Comparison of ENCODE assay signal across 8 cellular contexts in genomic region chr20:63498950-63499332, GRCh38. TPM values are rescaled to one million over a fixed set of nuclear protein-coding genes. Genes with fewer than 3 reads are reported as not detected.
DNase-seq lines count a peak whose midpoint lies in the region; ATAC-seq and TF ChIP-seq lines count a peak whose summit lies in the region.

Gene EEF1A2 (minus strand): TSS chr20:63499083. CDS start chr20:63497763, 1,320 bp downstream.

- H3K4me3 Mint-ChIP-seq in CD8-positive, alpha-beta T cell = peak within 1 kb of the TSS; percentile 26
- H3K4me3 Mint-ChIP-seq in activated T-cell treated with anti-CD3 and anti-CD28 coated beads, Interleukin-2, amount 50 U/mL, for 24 hours = no peak within 1 kb of the TSS

- peaks cover 5% of the 10 kb centered on the region for H3K4me1 Mint-ChIP-seq in CD8-positive, alpha-beta T cell (ENCODE audit: low read depth)
- peaks cover 5% of the 10 kb centered on the region for H3K4me1 Mint-ChIP-seq in activated T-cell treated with anti-CD3 and anti-CD28 coated beads, Interleukin-2, amount 50 U/mL, for 24 hours (ENCODE audit: low read depth)

- H3K9ac ChIP-seq in IMR-90 (ENCODE audit: low read depth, low read length) = no peak within 1 kb of the TSS

- H3K79me1 ChIP-seq in IMR-90 (ENCODE audit: low read depth in 1 of 2, low read length in 2 of 2) = no peaks in the 10 kb centered on the region

- no peak within 1 kb of the TSS for H3K23ac ChIP-seq in IMR-90 (ENCODE audit: low read depth, low read length)

- no peak within 1 kb of the TSS for H3K14ac ChIP-seq in IMR-90 (replicated peaks; ENCODE audit: low read depth, low read length)

- H2AFZ ChIP-seq in IMR-90 (replicated peaks; ENCODE audit: low read length, poor library complexity) = peak within 1 kb of the TSS; percentile 84

- POLR2A ChIA-PET in CD8-positive, alpha-beta T cell (lab: Charles Lee) = no interaction called here
- POLR2A ChIA-PET in IMR-90 (lab: Charles Lee; ENCODE audit: unreplicated experiment) = no interaction called here

- peaks cover 9% of the 10 kb centered on the region for H3K27me3 ChIP-seq in CD8-positive, alpha-beta T cell (ENCODE audit: insufficient read depth, low read length)
- H3K27me3 ChIP-seq in IMR-90 (ENCODE audit: control insufficient read depth, insufficient read depth, low read length) = peaks cover 32% of the 10 kb centered on the region

- H2BK20ac ChIP-seq in IMR-90 (ENCODE audit: low read depth, low read length) = no peak within 1 kb of the TSS

- H3K4ac ChIP-seq in IMR-90 (ENCODE audit: low read depth, low read length) = no peak within 1 kb of the TSS

- H3K27ac ChIP-seq in CD8-positive, alpha-beta T cell (ENCODE audit: low read depth, low read length) = no peak within 1 kb of the TSS
- H3K27ac ChIP-seq in IMR-90 (ENCODE audit: insufficient read depth, low read length) = no peak within 1 kb of the TSS

- TF ChIP-seq RAD21 in IMR-90 (IDR thresholded peaks at IDR 0.05; ENCODE audit: low read length) = no peak

- WGBS in IMR-90 (ENCODE audit: extremely low coverage in 2 of 2, insufficient read length in 1 of 2), 2 experiments = 0% methylated on average over 5 of the region's 58 CpGs; no CpG with 5 or more reads in 1 of the 2 experiments

- peaks cover 4% of the 10 kb centered on the region for H4K20me1 ChIP-seq in IMR-90 (ENCODE audit: insufficient read depth, low read length)

- no peaks in the 10 kb centered on the region for H3K36me3 ChIP-seq in CD8-positive, alpha-beta T cell (ENCODE audit: insufficient read depth, low read length)
- H3K36me3 ChIP-seq in IMR-90 (ENCODE audit: control insufficient read depth, insufficient read depth, low read length) = no peaks in the 10 kb centered on the region

- no peak within 1 kb of the TSS for H3K4me3 ChIP-seq in CD8-positive, alpha-beta T cell (ENCODE audit: low read depth, low read length)
- H3K4me3 ChIP-seq in IMR-90 (ENCODE audit: insufficient read depth, low read depth, low read length) (peak within 1 kb of the TSS; percentile 26), retinal pigment epithelial cell (ENCODE audit: low read length) (peak within 1 kb of the TSS; percentile 39)

- H3K27me3 Mint-ChIP-seq in CD8-positive, alpha-beta T cell (ENCODE audit: low read depth) = peaks cover 13% of the 10 kb centered on the region
- H3K27me3 Mint-ChIP-seq in activated T-cell treated with anti-CD3 and anti-CD28 coated beads, Interleukin-2, amount 50 U/mL, for 24 hours = peaks cover 30% of the 10 kb centered on the region

- H3K4me1 ChIP-seq in CD8-positive, alpha-beta T cell (ENCODE audit: insufficient read depth, low read length) = peaks cover 16% of the 10 kb centered on the region
- 0 out of 2 replicates have a peak, but pooled peaks cover 3% of the 10 kb centered on the region for H3K4me1 ChIP-seq in IMR-90 (ENCODE audit: control insufficient read depth, insufficient read depth, low read length)

- ATAC-seq in CD8-positive, alpha-beta T cell = peak; percentile 78
- ATAC-seq in IMR-90 (ENCODE audit: low read depth) = peak; percentile 21
- ATAC-seq in esophagus mucosa = no peak
- ATAC-seq in HG03280 (IDR thresholded peaks at IDR 0.05; ENCODE audit: unreplicated experiment) = no peak

- H3K9me3 Mint-ChIP-seq in CD8-positive, alpha-beta T cell = no peaks in the 10 kb centered on the region
- no peaks in the 10 kb centered on the region for H3K9me3 Mint-ChIP-seq in activated T-cell treated with anti-CD3 and anti-CD28 coated beads, Interleukin-2, amount 50 U/mL, for 24 hours

- no peak within 1 kb of the TSS for H4K8ac ChIP-seq in IMR-90 (ENCODE audit: low read depth in 2 of 2, low read length in 2 of 2)

- no peak within 1 kb of the TSS for H2AK5ac ChIP-seq in IMR-90 (ENCODE audit: low read depth, low read length)

- no peak within 1 kb of the TSS for H4K91ac ChIP-seq in IMR-90 (ENCODE audit: insufficient read depth, low read depth, low read length)

- H2AK9ac ChIP-seq in IMR-90 (replicated peaks; ENCODE audit: low read depth, low read length, poor library complexity) = peak within 1 kb of the TSS; percentile 39

- dilution Hi-C loops in IMR-90 (cut with HindIII; ENCODE audit: low sequenced_read_pairs, unreplicated experiment) = no loop called here

- no peaks in the 10 kb centered on the region for H3K9me3 ChIP-seq in CD8-positive, alpha-beta T cell (ENCODE audit: low read length)
- 0 out of 2 replicates have a peak, but pooled peaks cover 1% of the 10 kb centered on the region for H3K9me3 ChIP-seq in IMR-90 (ENCODE audit: control insufficient read depth, insufficient read depth, low read length)

- H2BK5ac ChIP-seq in IMR-90 (ENCODE audit: low read depth, low read length, poor library complexity, severe bottlenecking) = no peak within 1 kb of the TSS

- H3K4me2 ChIP-seq in IMR-90 (ENCODE audit: low read depth, low read length) = peak within 1 kb of the TSS; percentile 67

- no peak within 1 kb of the TSS for H4K5ac ChIP-seq in IMR-90 (ENCODE audit: low read depth, low read length)

- no peaks in the 10 kb centered on the region for H3K9me1 ChIP-seq in IMR-90 (ENCODE audit: insufficient read depth, low read length)

- no peak within 1 kb of the TSS for H3K18ac ChIP-seq in IMR-90 (ENCODE audit: low read depth, low read length)

- no TSS peak for BruUV-seq in IMR-90 (replicated peaks; lab: Mats Ljungman, UMichigan)

- H2BK15ac ChIP-seq in IMR-90 (ENCODE audit: low read depth, low read length) = no peak within 1 kb of the TSS

- in situ Hi-C loops in IMR-90 (cut with MboI; ENCODE audit: low sequenced_read_pairs) = no loop called here

- no peak for TF ChIP-seq POLR2A in IMR-90 (IDR thresholded peaks at IDR 0.05; ENCODE audit: low read depth, low read length)

- no peak within 1 kb of the TSS for H3K56ac ChIP-seq in IMR-90 (ENCODE audit: extremely low read depth, insufficient read depth, low read length)

- peak; percentile 26 for TF ChIP-seq CTCF in CD8-positive, alpha-beta T cell (IDR thresholded peaks at IDR 0.05)
- peak; percentile 25; the same call in 1 of the 2 replicates for TF ChIP-seq CTCF in IMR-90 (conservative IDR thresholded peaks at IDR 0.05; ENCODE audit: low read depth, low read length)
- TF ChIP-seq CTCF in retinal pigment epithelial cell (conservative IDR thresholded peaks at IDR 0.05; ENCODE audit: low read depth, low read length) = peak; percentile 2

- DNase-seq in CD8-positive, alpha-beta T cell = peak in 6 of 7 experiments; percentile 26 to 61 (median 52)
- DNase-seq in IMR-90 (no peak), head of caudate nucleus (peak in 41 of 42 donors; percentile 22 to 84 (median 68)), retinal pigment epithelial cell (ENCODE audit: low read depth) (no peak), NCI-H187 treated with DMSO at 0.1 percent for 48 hours (lab: John Stamatoyannopoulos, UW) (no peak)
- peak; percentile 58 for DNase-seq in activated T-cell treated with anti-CD3 and anti-CD28 coated beads, Interleukin-2, amount 50 U/mL, for 24 hours

- H3K36me3 Mint-ChIP-seq in CD8-positive, alpha-beta T cell = no peaks in the 10 kb centered on the region
- H3K36me3 Mint-ChIP-seq in activated T-cell treated with anti-CD3 and anti-CD28 coated beads, Interleukin-2, amount 50 U/mL, for 24 hours (ENCODE audit: low read depth) = no peaks in the 10 kb centered on the region

- CTCF ChIA-PET in CD8-positive, alpha-beta T cell (lab: Charles Lee) = no interaction called here
- CTCF ChIA-PET in IMR-90 (lab: Yijun Ruan, JAX) = no interaction called here

- intact Hi-C loops in CD8-positive, alpha-beta T cell (cut with DNase I, micrococcal nuclease) = no loop called here
- intact Hi-C loops in IMR-90 (cut with micrococcal nuclease) = no loop called here
- intact Hi-C loops in head of caudate nucleus (cut with DNase I) = no loop called here

- H3K27ac Mint-ChIP-seq in CD8-positive, alpha-beta T cell = no peak within 1 kb of the TSS
- no peak within 1 kb of the TSS for H3K27ac Mint-ChIP-seq in activated T-cell treated with anti-CD3 and anti-CD28 coated beads, Interleukin-2, amount 50 U/mL, for 24 hours

- no peak within 1 kb of the TSS for H2BK120ac ChIP-seq in IMR-90 (ENCODE audit: low read depth, low read length)

TF ChIP-seq in IMR-90, 13 proteins besides CTCF, POLR2A, EP300 and RAD21:
- TF ChIP-seq MAZ (IDR thresholded peaks at IDR 0.05; ENCODE audit: borderline replicate concordance, low read depth, low read length) (peak; percentile 30; the same call in 1 of the 2 replicates), SMC3 (IDR thresholded peaks at IDR 0.05; ENCODE audit: low read depth, low read length) (no peak)

RNA-seq across cellular contexts. Expression of gene EEF1A2, which starts in this region (rescaled TPM):
- under 1 TPM; 0.42 to 0.81 TPM for total RNA-seq in CD8-positive, alpha-beta T cell
- total RNA-seq in IMR-90 (2012; rRNA removed) = 1.3 and 2.2 TPM in 2 replicates
- polyA plus RNA-seq in IMR-90 (2012; rRNA removed) = 3.2 and 4.6 TPM in 2 replicates
- 3.8 and 11.2 TPM in 2 replicates for polyA plus RNA-seq in IMR-90 (2012; cell fraction: cytosol; rRNA removed)
- polyA plus RNA-seq in IMR-90 (2012; cell fraction: nucleus; rRNA removed; ENCODE audit: low replicate concordance) = 4.7 and 11.2 TPM in 2 replicates
- total RNA-seq in esophagus mucosa = 0.76 TPM

Comparison
In these comparisons a context has a peak if more than half of its experiments do, and no peak if none do; other contexts are left out.
1. Peak in DNase-seq and ATAC-seq in CD8-positive, alpha-beta T cell; RNA of the gene not detected or under 1 TPM.
2. DNase-seq: peak in activated T-cell treated with anti-CD3 and anti-CD28 coated beads, Interleukin-2, amount 50 U/mL, for 24 hours (single experiment) and head of caudate nucleus (41 of 42); none in IMR-90 (single experiment), retinal pigment epithelial cell (single experiment) and NCI-H187 treated with DMSO at 0.1 percent for 48 hours (single experiment).
3. Peak in every context shown above with its lines, with median percentiles within 50 percentile points of each other: CTCF ChIP-seq.